ENCODE assay signal across 26 cellular contexts in the genomic region with DNA sequence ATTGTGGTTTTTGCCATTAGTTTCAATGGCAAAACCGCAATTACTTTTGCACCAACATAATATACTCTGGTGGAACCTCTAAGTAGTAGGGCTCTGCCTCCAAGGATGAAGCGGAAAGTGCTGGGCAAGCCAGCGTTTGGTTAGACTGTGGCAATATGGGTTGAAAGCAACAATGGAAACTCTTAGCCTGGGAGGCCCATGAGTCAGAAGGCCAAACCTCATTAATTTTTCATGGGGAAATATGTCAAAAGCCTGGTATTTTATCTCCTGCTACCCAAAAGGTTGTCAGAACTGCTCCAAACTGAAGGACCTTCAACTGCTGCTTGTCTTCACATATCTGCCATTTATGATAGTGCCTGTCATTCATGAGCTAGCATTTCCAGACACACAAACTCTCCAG.
DNase-seq lines count a peak whose midpoint lies in the region; ATAC-seq and TF ChIP-seq lines count a peak whose summit lies in the region.
"Had no signal": no experiment of that assay in that cellular context is flagged by ENCODE, and none has a peak within 500 bp of the region (broad histone marks: within the 10 kb centered on the region; RNA-seq: fewer than 3 reads in every experiment).

No MANE protein-coding gene starts in this region.

- BruUV-seq in PC-3 (replicated peaks; lab: Mats Ljungman, UMichigan) = no TSS peak

- H3K27me3 ChIP-seq in PC-3 (ENCODE audit: low read length) = no peaks in the 10 kb centered on the region
- H3K27me3 ChIP-seq: brain microvascular endothelial cell, tibial nerve had no signal

- H3K4me3 ChIP-seq in PC-3 (ENCODE audit: low read length) = no peak overlapping the region
- no peak overlapping the region for H3K4me3 ChIP-seq in cardiac fibroblast (replicated peaks in 1 of 2; ENCODE audit: low read depth in 2 of 2, low read length in 2 of 2)
- H3K4me3 ChIP-seq: tibial nerve had no signal

- intact Hi-C loops in natural killer cell (cut with micrococcal nuclease) = no loop called here
- intact Hi-C loops in PC-3 (cut with micrococcal nuclease) = loop anchor here (10.0 kb wide), 2 partner anchors 162 to 412 kb away; no protein-coding TSS in a partner anchor
- intact Hi-C loops in Right ventricle myocardium inferior (cut with DNase I) = no loop called here

- DNase-seq in natural killer cell treated with Interleukin-12 subunit alpha and Interleukin-12 subunit beta and Interleukin-15 and Interleukin-18, amount 100 ng/mL, for 72 hours (ENCODE audit: low spot score) = peak; percentile 55
- DNase-seq in natural killer cell (no peak), PC-3 (peak; percentile 20), cardiac fibroblast (ENCODE audit: low read depth in 2 of 2) (peak; percentile 33 to 35), stromal cell of bone marrow (ENCODE audit: low read depth) (peak; percentile 16), nephron progenitor cell (no peak), Right ventricle myocardium inferior (ENCODE audit: missing footprints) (no peak)
- DNase-seq: activated B cell treated with CpG ODN at 0.5 μM for 24 hours; activated CD4-positive, alpha-beta T cell treated with anti-CD3 and anti-CD28 coated beads, Interleukin-2, amount 50 U/mL, for 1 hour; activated CD8-positive, alpha-beta memory T cell treated with anti-CD3 and anti-CD28 coated beads, Interleukin-2, amount 10 ng/mL, durations not matched to agents 7 days and 5 days; activated T-cell treated with anti-CD3 and anti-CD28 coated beads, Interleukin-2, amount 50 U/mL, for 72 hours; brain microvascular endothelial cell; glutamatergic neuron; NCI-H146; NCI-H2107; posterior cingulate gyrus; SIG-M5; stimulated activated CD4-positive, alpha-beta T cell treated with anti-CD3 and anti-CD28 coated beads, Interleukin-12 subunit alpha, Interleukin-12 subunit beta, amount 100 ng/mL, for 4 hours; stimulated activated CD4-positive, alpha-beta T cell treated with anti-CD3 and anti-CD28 coated beads, Interleukin-4, amount 100 ng/mL, for 1 hour; T-helper 9 cell had no signal

- no peak overlapping the region for H3K27ac ChIP-seq in PC-3 (ENCODE audit: low read length)
- H3K27ac ChIP-seq: brain microvascular endothelial cell, tibial nerve had no signal

- CTCF ChIA-PET in PC-3 (lab: Charles Lee) = no interaction called here

- no peaks in the 10 kb centered on the region for H3K79me2 ChIP-seq in PC-3 (ENCODE audit: low read length)

- H3K9ac ChIP-seq in PC-3 (ENCODE audit: low read length) = no peak overlapping the region

- no peak overlapping the region for H2AFZ ChIP-seq in PC-3 (ENCODE audit: low read length)

- no peaks in the 10 kb centered on the region for H3K4me1 Mint-ChIP-seq in natural killer cell treated with Interleukin-12 subunit alpha and Interleukin-12 subunit beta and Interleukin-15 and Interleukin-18, amount 100 ng/mL, for 72 hours (ENCODE audit: low read depth in 2 of 2)
- H3K4me1 Mint-ChIP-seq in natural killer cell (peaks cover 0 to 4% of the 10 kb centered on the region in 2 donors), nephron progenitor cell (no peaks in the 10 kb centered on the region)
- H3K4me1 Mint-ChIP-seq: activated B cell treated with CpG ODN at 0.5 μM for 24 hours, memory B cell had no signal

- H3K27ac Mint-ChIP-seq in natural killer cell treated with Interleukin-12 subunit alpha and Interleukin-12 subunit beta and Interleukin-15 and Interleukin-18, amount 100 ng/mL, for 72 hours = no peak overlapping the region
- H3K27ac Mint-ChIP-seq in natural killer cell (no peak overlapping the region), nephron progenitor cell (no peak overlapping the region)
- H3K27ac Mint-ChIP-seq: activated B cell treated with CpG ODN at 0.5 μM for 24 hours; activated CD8-positive, alpha-beta memory T cell treated with anti-CD3 and anti-CD28 coated beads, Interleukin-2, amount 10 ng/mL, durations not matched to agents 7 days and 5 days; activated T-cell treated with anti-CD3 and anti-CD28 coated beads, Interleukin-2, amount 50 U/mL, for 72 hours; memory B cell had no signal

- H3K4me2 ChIP-seq in PC-3 (ENCODE audit: low read length) = no peak overlapping the region

- POLR2A ChIA-PET in PC-3 (lab: Charles Lee; ENCODE audit: unreplicated experiment) = no interaction called here

- no peaks in the 10 kb centered on the region for H3K36me3 Mint-ChIP-seq in natural killer cell treated with Interleukin-12 subunit alpha and Interleukin-12 subunit beta and Interleukin-15 and Interleukin-18, amount 100 ng/mL, for 72 hours
- H3K36me3 Mint-ChIP-seq in natural killer cell = no peaks in the 10 kb centered on the region
- no peaks in the 10 kb centered on the region for H3K36me3 Mint-ChIP-seq in nephron progenitor cell (ENCODE audit: low read depth)

- H3K9me3 ChIP-seq in PC-3 (ENCODE audit: low read length) = no peaks in the 10 kb centered on the region
- H3K9me3 ChIP-seq: tibial nerve had no signal

- no peak for TF ChIP-seq CTCF in natural killer cell (IDR thresholded peaks at IDR 0.05)
- TF ChIP-seq CTCF in PC-3 (conservative IDR thresholded peaks at IDR 0.05; ENCODE audit: low read depth, low read length) = no peak
- no peak for TF ChIP-seq CTCF in cardiac fibroblast (IDR thresholded peaks at IDR 0.05; ENCODE audit: low read depth, low read length)
- no peak for TF ChIP-seq CTCF in nephron progenitor cell (IDR thresholded peaks at IDR 0.05)

- H4K20me1 ChIP-seq in PC-3 (ENCODE audit: low read length) = no peaks in the 10 kb centered on the region

- ATAC-seq in natural killer cell treated with Interleukin-12 subunit alpha and Interleukin-12 subunit beta and Interleukin-15 and Interleukin-18, amount 100 ng/mL, for 72 hours = no peak
- ATAC-seq in natural killer cell (no peak), PC-3 (peak; percentile 29; the same call in 1 of the 2 replicates), GM18909 (IDR thresholded peaks at IDR 0.05; ENCODE audit: poor library complexity, unreplicated experiment) (no peak), Right ventricle myocardium inferior (no peak)
- ATAC-seq: activated CD8-positive, alpha-beta memory T cell treated with anti-CD3 and anti-CD28 coated beads, Interleukin-2, amount 10 ng/mL, durations not matched to agents 7 days and 5 days; activated T-cell treated with anti-CD3 and anti-CD28 coated beads, Interleukin-2, amount 50 U/mL, for 72 hours; HCT116; Panc1; sciatic nerve had no signal

- H3K4me1 ChIP-seq in PC-3 (ENCODE audit: insufficient read depth, low read length) = no peaks in the 10 kb centered on the region
- H3K4me1 ChIP-seq: tibial nerve had no signal

- no peaks in the 10 kb centered on the region for H3K36me3 ChIP-seq in PC-3 (ENCODE audit: low read depth, low read length)
- H3K36me3 ChIP-seq: brain microvascular endothelial cell had no signal

- no peak overlapping the region for H3K4me3 Mint-ChIP-seq in natural killer cell treated with Interleukin-12 subunit alpha and Interleukin-12 subunit beta and Interleukin-15 and Interleukin-18, amount 100 ng/mL, for 72 hours
- H3K4me3 Mint-ChIP-seq in natural killer cell = no peak overlapping the region
- H3K4me3 Mint-ChIP-seq in nephron progenitor cell = no peak overlapping the region
- H3K4me3 Mint-ChIP-seq: activated B cell treated with CpG ODN at 0.5 μM for 24 hours; activated CD8-positive, alpha-beta memory T cell treated with anti-CD3 and anti-CD28 coated beads, Interleukin-2, amount 10 ng/mL, durations not matched to agents 7 days and 5 days; activated T-cell treated with anti-CD3 and anti-CD28 coated beads, Interleukin-2, amount 50 U/mL, for 72 hours; memory B cell had no signal

- no peaks in the 10 kb centered on the region for H3K9me2 ChIP-seq in PC-3 (replicated peaks; ENCODE audit: low read length)

- peaks cover 5% of the 10 kb centered on the region for H3K9me3 Mint-ChIP-seq in natural killer cell treated with Interleukin-12 subunit alpha and Interleukin-12 subunit beta and Interleukin-15 and Interleukin-18, amount 100 ng/mL, for 72 hours
- H3K9me3 Mint-ChIP-seq in natural killer cell (peaks cover 3 to 6% of the 10 kb centered on the region in 2 donors), nephron progenitor cell (peaks cover 4% of the 10 kb centered on the region)

- H3F3A ChIP-seq in PC-3 (ENCODE audit: low read length, unreplicated experiment) = no peaks in the 10 kb centered on the region

- H3K27me3 Mint-ChIP-seq in natural killer cell treated with Interleukin-12 subunit alpha and Interleukin-12 subunit beta and Interleukin-15 and Interleukin-18, amount 100 ng/mL, for 72 hours = no peaks in the 10 kb centered on the region
- H3K27me3 Mint-ChIP-seq in natural killer cell (ENCODE audit: low read depth in 2 of 2) = no peaks in the 10 kb centered on the region
- H3K27me3 Mint-ChIP-seq in nephron progenitor cell (ENCODE audit: low read depth, poor library complexity) = no peaks in the 10 kb centered on the region
- H3K27me3 Mint-ChIP-seq: activated B cell treated with CpG ODN at 0.5 μM for 24 hours; activated CD8-positive, alpha-beta memory T cell treated with anti-CD3 and anti-CD28 coated beads, Interleukin-2, amount 10 ng/mL, durations not matched to agents 7 days and 5 days; memory B cell had no signal

Comparison
In these comparisons a context has a peak if more than half of its experiments do, and no peak if none do; other contexts are left out.
1. DNase-seq: peak in natural killer cell treated with Interleukin-12 subunit alpha and Interleukin-12 subunit beta and Interleukin-15 and Interleukin-18, amount 100 ng/mL, for 72 hours (single experiment), PC-3 (single experiment), cardiac fibroblast (2 of 2) and stromal cell of bone marrow (single experiment); none in natural killer cell (single experiment), nephron progenitor cell (single experiment) and Right ventricle myocardium inferior (single experiment).